ENCODE assay signal across 28 cellular contexts in the genomic region with DNA sequence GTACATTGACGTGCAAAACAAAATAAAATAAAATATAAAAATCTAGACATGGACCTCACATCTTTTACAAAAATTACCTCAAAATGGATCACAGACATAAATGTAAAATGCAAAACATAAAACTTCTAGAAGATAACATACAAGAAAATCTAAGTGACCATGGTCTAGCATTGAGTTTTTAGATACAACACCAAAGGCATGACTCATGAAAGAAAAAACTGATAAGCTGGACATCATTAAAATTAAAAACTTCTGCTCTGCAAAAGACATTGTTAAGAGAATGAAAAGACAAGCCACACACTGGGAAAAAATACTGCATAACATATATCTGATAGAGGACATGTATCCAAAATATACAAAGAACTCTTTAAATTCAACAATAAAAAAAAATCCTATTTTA.
"Had no signal": no experiment of that assay in that cellular context is flagged by ENCODE, and none has a peak within 500 bp of the region (broad histone marks: within the 10 kb centered on the region; RNA-seq: fewer than 3 reads in every experiment).

No MANE protein-coding gene starts in this region.

- H3K27me3 Mint-ChIP-seq: progenitor cell of endocrine pancreas; stimulated activated naive B cell treated with anti-CD40 and anti-IgM and Interleukin-4, amounts not matched to agents 10 μg/mL and 1 μg/mL and 100 μg/mL, for 72 hours; stimulated activated naive CD8-positive, alpha-beta T cell treated with anti-CD3 and anti-CD28 coated beads, Interleukin-15, Interleukin-2, amounts not matched to agents 100 ng/mL and 50 ng/mL, for 24 hours had no signal

- H3K27ac ChIP-seq: ovary, parathyroid adenoma, psoas muscle, right lobe of liver, sigmoid colon, stomach, thoracic aorta, thyroid gland, tibial nerve, upper lobe of left lung, vagina had no signal

- H3K4me1 Mint-ChIP-seq: neural progenitor cell had no signal

- ATAC-seq: psoas muscle; right cardiac atrium; right lobe of liver; stimulated activated effector memory CD8-positive, alpha-beta T cell treated with anti-CD3 and anti-CD28 coated beads, Interleukin-12 subunit alpha, Interleukin-12 subunit beta, amount 100 ng/mL, for 72 hours; stimulated activated naive B cell treated with anti-CD40 and anti-IgM and Interleukin-4, amounts not matched to agents 10 μg/mL and 1 μg/mL and 100 μg/mL, for 72 hours had no signal

- H3K4me3 Mint-ChIP-seq: nephron; neural progenitor cell; stimulated activated effector memory CD8-positive, alpha-beta T cell treated with anti-CD3 and anti-CD28 coated beads, Interleukin-12 subunit alpha, Interleukin-12 subunit beta, amount 100 ng/mL, for 72 hours; stimulated activated naive B cell treated with anti-CD40 and anti-IgM and Interleukin-4, amounts not matched to agents 10 μg/mL and 1 μg/mL and 100 μg/mL, for 72 hours; stimulated activated naive CD8-positive, alpha-beta T cell treated with anti-CD3 and anti-CD28 coated beads, Interleukin-15, Interleukin-2, amounts not matched to agents 100 ng/mL and 50 ng/mL, for 24 hours had no signal

- H3K36me3 Mint-ChIP-seq: stimulated activated effector memory CD8-positive, alpha-beta T cell treated with anti-CD3 and anti-CD28 coated beads, Interleukin-12 subunit alpha, Interleukin-12 subunit beta, amount 100 ng/mL, for 72 hours had no signal

- H3K36me3 ChIP-seq: neural progenitor cell, ovary, right lobe of liver, sigmoid colon, stomach, thoracic aorta, thyroid gland, tibial nerve, upper lobe of left lung, vagina had no signal

- H3K4me1 ChIP-seq: parathyroid adenoma had no signal

- H3K9me3 Mint-ChIP-seq: nephron; stimulated activated effector memory CD8-positive, alpha-beta T cell treated with anti-CD3 and anti-CD28 coated beads, Interleukin-12 subunit alpha, Interleukin-12 subunit beta, amount 100 ng/mL, for 72 hours had no signal

- H3K4me3 ChIP-seq: neural progenitor cell, ovary, psoas muscle, right lobe of liver, sigmoid colon, stomach, thoracic aorta, thyroid gland, tibial nerve, upper lobe of left lung, vagina had no signal

- H2AFZ ChIP-seq: neural progenitor cell, parathyroid adenoma had no signal

- H3K4me2 ChIP-seq: neural progenitor cell had no signal

- H3K9me3 ChIP-seq: ovary, psoas muscle, right lobe of liver, sigmoid colon, stomach, thoracic aorta, thyroid gland, tibial nerve, upper lobe of left lung, vagina had no signal

- FAIRE-seq: small intestine, urothelium cell line had no signal

- H3K27me3 ChIP-seq: neural progenitor cell, ovary, right lobe of liver, sigmoid colon, stomach, thyroid gland, tibial nerve, upper lobe of left lung, vagina had no signal

- H3K9ac ChIP-seq: neural progenitor cell, parathyroid adenoma had no signal

- H3K27ac Mint-ChIP-seq: nephron; neural progenitor cell; progenitor cell of endocrine pancreas; stimulated activated effector memory CD8-positive, alpha-beta T cell treated with anti-CD3 and anti-CD28 coated beads, Interleukin-12 subunit alpha, Interleukin-12 subunit beta, amount 100 ng/mL, for 72 hours; stimulated activated naive B cell treated with anti-CD40 and anti-IgM and Interleukin-4, amounts not matched to agents 10 μg/mL and 1 μg/mL and 100 μg/mL, for 72 hours; stimulated activated naive CD8-positive, alpha-beta T cell treated with anti-CD3 and anti-CD28 coated beads, Interleukin-15, Interleukin-2, amounts not matched to agents 100 ng/mL and 50 ng/mL, for 24 hours had no signal

- DNase-seq: occipital lobe; ovary; posterior cingulate gyrus; psoas muscle; right cardiac atrium; right lobe of liver; sigmoid colon; small intestine; stimulated activated CD4-positive, alpha-beta T cell treated with anti-CD3 and anti-CD28 coated beads, Interleukin-15, amount 100 ng/mL, for 24 hours; stimulated activated CD4-positive, alpha-beta T cell treated with anti-CD3 and anti-CD28 coated beads, Interleukin-2, amount 100 ng/mL, for 24 hours; stimulated activated CD4-positive, alpha-beta T cell treated with anti-CD3 and anti-CD28 coated beads, Interleukin-2, amount 100 ng/mL, for 48 hours; stimulated activated CD4-positive, alpha-beta T cell treated with anti-CD3 and anti-CD28 coated beads, Interleukin-4, amount 100 ng/mL, for 24 hours; stimulated activated naive B cell treated with anti-CD40 and anti-IgM and Interleukin-4, amounts not matched to agents 10 μg/mL and 1 μg/mL and 100 μg/mL, for 72 hours; stimulated activated naive CD4-positive, alpha-beta T cell treated with Interleukin-2 at 50 U/mL for 16 hours; stomach; thyroid gland; trophoblast cell; upper lobe of left lung had no signal
